ENCODE assay signal across 15 cellular contexts in genomic region chr12:14959126-14959440, GRCh38. TPM values are rescaled to one million over a fixed set of nuclear protein-coding genes. Genes with fewer than 3 reads are reported as not detected.
A peak's percentile ranks its signal among the peaks of the same experiment; 100 is the strongest.
DNase-seq lines count a peak whose midpoint lies in the region; ATAC-seq and TF ChIP-seq lines count a peak whose summit lies in the region.
"Had no signal": no experiment of that assay in that cellular context is flagged by ENCODE, and none has a peak within 500 bp of the region (broad histone marks: within the 10 kb centered on the region; RNA-seq: fewer than 3 reads in every experiment).

No MANE protein-coding gene starts in this region.

- H3K9me3 Mint-ChIP-seq in activated CD4-positive, alpha-beta T cell treated with anti-CD3 and anti-CD28 coated beads for 36 hours (ENCODE audit: low read depth): no peaks in the 10 kb centered on the region
- no peaks in the 10 kb centered on the region for H3K9me3 Mint-ChIP-seq in T-helper 2 cell treated with Interferon-gamma antibody and Interleukin-4, amounts not matched to agents 5 μg/mL and 100 μg/mL, for 36 hours

- no peak for TF ChIP-seq POLR2A in erythroblast (IDR thresholded peaks at IDR 0.05; ENCODE audit: low read length)

- peak overlapping the region; percentile 99 for H3K27ac Mint-ChIP-seq in activated CD4-positive, alpha-beta T cell treated with anti-CD3 and anti-CD28 coated beads for 36 hours
- H3K27ac Mint-ChIP-seq in T-helper 2 cell treated with Interferon-gamma antibody and Interleukin-4, amounts not matched to agents 5 μg/mL and 100 μg/mL, for 36 hours: peak overlapping the region; percentile 99

- intact Hi-C loops in activated CD4-positive, alpha-beta T cell treated with anti-CD3 and anti-CD28 coated beads for 36 hours (cut with DNase I, micrococcal nuclease): loop anchor here in 1 of 2 experiments (1.0 kb wide), 1 partner anchor 20 kb away; no protein-coding TSS in a partner anchor

- CTCF ChIA-PET in activated CD4-positive, alpha-beta T cell treated with anti-CD3 and anti-CD28 coated beads for 36 hours (lab: Charles Lee): interaction anchor here (0.7 to 4.9 kb wide), 9 partner anchors 12 to 271 kb away, joined by 3 to 27 read pairs (median 3); partner anchors contain the start of gene PDE6H

- ATAC-seq in activated CD4-positive, alpha-beta T cell treated with anti-CD3 and anti-CD28 coated beads for 36 hours: peak; percentile 1
- peak; percentile 24 for ATAC-seq in stimulated activated naive CD8-positive, alpha-beta T cell treated with anti-CD3 and anti-CD28 coated beads, Interleukin-15, Interleukin-2, amounts not matched to agents 100 U/mL and 50 U/mL, for 24 hours

- peak overlapping the region; percentile 96 for H3K4me3 Mint-ChIP-seq in activated CD4-positive, alpha-beta T cell treated with anti-CD3 and anti-CD28 coated beads for 36 hours
- H3K4me3 Mint-ChIP-seq in T-helper 2 cell treated with Interferon-gamma antibody and Interleukin-4, amounts not matched to agents 5 μg/mL and 100 μg/mL, for 36 hours: peak overlapping the region; percentile 99

- peaks cover 46% of the 10 kb centered on the region for H3K4me1 Mint-ChIP-seq in activated CD4-positive, alpha-beta T cell treated with anti-CD3 and anti-CD28 coated beads for 36 hours
- H3K4me1 Mint-ChIP-seq in T-helper 2 cell treated with Interferon-gamma antibody and Interleukin-4, amounts not matched to agents 5 μg/mL and 100 μg/mL, for 36 hours (ENCODE audit: low read depth): peaks cover 40% of the 10 kb centered on the region

- H3K36me3 Mint-ChIP-seq in activated CD4-positive, alpha-beta T cell treated with anti-CD3 and anti-CD28 coated beads for 36 hours (ENCODE audit: low read depth): peaks cover 41% of the 10 kb centered on the region
- peaks cover 68% of the 10 kb centered on the region for H3K36me3 Mint-ChIP-seq in T-helper 2 cell treated with Interferon-gamma antibody and Interleukin-4, amounts not matched to agents 5 μg/mL and 100 μg/mL, for 36 hours (ENCODE audit: low read depth)

- DNase-seq in activated CD4-positive, alpha-beta T cell treated with anti-CD3 and anti-CD28 coated beads for 36 hours: peak; percentile 56
- DNase-seq in activated CD4-positive, alpha-beta T cell treated with anti-CD3 and anti-CD28 coated beads for 1 hour: no peak
- no peak for DNase-seq in T-helper 2 cell treated with Interferon-gamma antibody and Interleukin-4, amounts not matched to agents 5 μg/mL and 100 μg/mL, for 36 hours (ENCODE audit: low spot score)
- peak; percentile 31 to 40 for DNase-seq in erythroblast (lab: John Stamatoyannopoulos, UW)
- peak; percentile 51 for DNase-seq in stimulated activated naive CD8-positive, alpha-beta T cell treated with anti-CD3 and anti-CD28 coated beads, Interleukin-15, Interleukin-2, amounts not matched to agents 100 U/mL and 50 U/mL, for 24 hours
- DNase-seq in COLO829 (ENCODE audit: low spot score): no peak
- no peak for DNase-seq in midbrain (lab: John Stamatoyannopoulos, UW)
- no peak for DNase-seq in GM19240 (ENCODE audit: insufficient read length, low spot score)
- DNase-seq: 8988T; mesendoderm; NCI-H2029; stimulated activated CD4-positive, alpha-beta T cell treated with anti-CD3 and anti-CD28 coated beads, Interleukin-12 subunit alpha, Interleukin-12 subunit beta, amount 100 ng/mL, for 4 hours had no signal

- H3K27me3 Mint-ChIP-seq in activated CD4-positive, alpha-beta T cell treated with anti-CD3 and anti-CD28 coated beads for 36 hours: no peaks in the 10 kb centered on the region
- H3K27me3 Mint-ChIP-seq in T-helper 2 cell treated with Interferon-gamma antibody and Interleukin-4, amounts not matched to agents 5 μg/mL and 100 μg/mL, for 36 hours (ENCODE audit: low read depth): no peaks in the 10 kb centered on the region

- POLR2A ChIA-PET in activated CD4-positive, alpha-beta T cell treated with anti-CD3 and anti-CD28 coated beads for 36 hours (lab: Charles Lee): interaction anchor here (0.7 to 1.6 kb wide), 2 partner anchors 9 to 11 kb away, joined by 3 to 4 read pairs; no protein-coding TSS in a partner anchor

RNA-seq across cellular contexts. Expression of gene ARHGDIB, which starts 2.3 kb away (rescaled TPM):
- 100 to 1,000 TPM; 596 to 912 TPM for total RNA-seq in activated CD4-positive, alpha-beta T cell treated with anti-CD3 and anti-CD28 coated beads for 36 hours

RNA-seq across cellular contexts. Expression of gene PDE6H, which starts 13.8 kb away (rescaled TPM):
- total RNA-seq in activated CD4-positive, alpha-beta T cell treated with anti-CD3 and anti-CD28 coated beads for 36 hours: under 1 TPM in 1 of 2 experiments, not detected in 1; 0.25 TPM
- total RNA-seq: bronchial epithelial cell, frontal cortex, RPMI7951 had no signal

RNA-seq across cellular contexts. Expression of gene ERP27, which starts 20.7 kb away (rescaled TPM):
- total RNA-seq in activated CD4-positive, alpha-beta T cell treated with anti-CD3 and anti-CD28 coated beads for 36 hours: 1 to 10 TPM; 1.7 to 2.0 TPM
- total RNA-seq: bronchial epithelial cell, frontal cortex, RPMI7951 had no signal

Comparison
In these comparisons a context has a peak if more than half of its experiments do, and no peak if none do; other contexts are left out.
1. DNase-seq: peak in activated CD4-positive, alpha-beta T cell treated with anti-CD3 and anti-CD28 coated beads for 36 hours (single experiment), erythroblast (2 of 2) and stimulated activated naive CD8-positive, alpha-beta T cell treated with anti-CD3 and anti-CD28 coated beads, Interleukin-15, Interleukin-2, amounts not matched to agents 100 U/mL and 50 U/mL, for 24 hours (single experiment); none in activated CD4-positive, alpha-beta T cell treated with anti-CD3 and anti-CD28 coated beads for 1 hour (single experiment), T-helper 2 cell treated with Interferon-gamma antibody and Interleukin-4, amounts not matched to agents 5 μg/mL and 100 μg/mL, for 36 hours (single experiment), COLO829 (single experiment), midbrain (single experiment) and GM19240 (single experiment).